8 cellular contexts compared by ENCODE assay signal in genomic region chr12:4164591-4165558, GRCh38.
DNase-seq lines count a peak whose midpoint lies in the region; ATAC-seq and TF ChIP-seq lines count a peak whose summit lies in the region.

No MANE protein-coding gene starts in this region.

- ATAC-seq in WTC11 (peak; percentile 88), left colon (peak; percentile 70), GM19328 (IDR thresholded peaks at IDR 0.05; ENCODE audit: unreplicated experiment) (no peak), GM18519 (IDR thresholded peaks at IDR 0.05; ENCODE audit: low FRiP score, unreplicated experiment) (no peak)

- H3K9me3 Mint-ChIP-seq in WTC11, result peaks cover 9% of the 10 kb centered on the region

- CTCF ChIA-PET in WTC11 (lab: Charles Lee), result interaction anchor here (0.5 to 2.3 kb wide), 11 partner anchors 9 to 865 kb away, joined by 3 to 17 read pairs (median 4); no protein-coding TSS in a partner anchor

- intact Hi-C loops in left colon (cut with DNase I, micrococcal nuclease), result no loop called here

- peaks cover 20% of the 10 kb centered on the region for H3K27me3 Mint-ChIP-seq in WTC11 (ENCODE audit: low read depth)

- peaks cover 8% of the 10 kb centered on the region for H3K36me3 Mint-ChIP-seq in WTC11

- peak overlapping the region; percentile 64 for H3K27ac Mint-ChIP-seq in WTC11

- peaks cover 40% of the 10 kb centered on the region for H3K4me1 Mint-ChIP-seq in WTC11

- POLR2A ChIA-PET in WTC11 (lab: Charles Lee), result interaction anchor here (0.6 to 2.6 kb wide), 14 partner anchors 8 to 140 kb away, joined by 3 to 13 read pairs (median 5); partner anchors contain the start of gene CCND2

- H3K4me3 Mint-ChIP-seq in WTC11, result peak overlapping the region; percentile 67

- no peak for TF ChIP-seq CTCF in WTC11 (IDR thresholded peaks at IDR 0.05)

- DNase-seq in Daoy (ENCODE audit: low read depth) (peak; percentile 91), HCEC 1CT (peak; percentile 46), WTC11 (ENCODE audit: low spot score) (peak; percentile 77), left colon (peak; percentile 39 to 58)
- peak; percentile 49 for DNase-seq in central memory CD4-positive, alpha-beta T cell
- DNase-seq in stimulated activated CD4-positive, alpha-beta T cell treated with anti-CD3 and anti-CD28 coated beads, Interleukin-2, amount 100 ng/mL, for 48 hours, result peak; percentile 51 to 57

TF ChIP-seq in WTC11, 78 proteins besides CTCF, POLR2A, EP300 and RAD21 (continues in another document):
- no peak for TF ChIP-seq AFF4 (CRISPR knock-in tag; IDR thresholded peaks at IDR 0.05; ENCODE audit: borderline replicate concordance)
- TF ChIP-seq, protein P1, sequence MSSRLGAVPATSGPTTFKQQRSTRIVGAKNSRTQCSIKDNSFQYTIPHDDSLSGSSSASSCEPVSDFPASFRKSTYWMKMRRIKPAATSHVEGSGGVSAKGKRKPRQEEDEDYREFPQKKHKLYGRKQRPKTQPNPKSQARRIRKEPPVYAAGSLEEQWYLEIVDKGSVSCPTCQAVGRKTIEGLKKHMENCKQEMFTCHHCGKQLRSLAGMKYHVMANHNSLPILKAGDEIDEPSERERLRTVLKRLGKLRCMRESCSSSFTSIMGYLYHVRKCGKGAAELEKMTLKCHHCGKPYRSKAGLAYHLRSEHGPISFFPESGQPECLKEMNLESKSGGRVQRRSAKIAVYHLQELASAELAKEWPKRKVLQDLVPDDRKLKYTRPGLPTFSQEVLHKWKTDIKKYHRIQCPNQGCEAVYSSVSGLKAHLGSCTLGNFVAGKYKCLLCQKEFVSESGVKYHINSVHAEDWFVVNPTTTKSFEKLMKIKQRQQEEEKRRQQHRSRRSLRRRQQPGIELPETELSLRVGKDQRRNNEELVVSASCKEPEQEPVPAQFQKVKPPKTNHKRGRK (CRISPR knock-in tag; IDR thresholded peaks at IDR 0.05; ENCODE audit: borderline replicate concordance), result no peak
- TF ChIP-seq ATF1 (CRISPR knock-in tag; IDR thresholded peaks at IDR 0.05), result no peak
- no peak for TF ChIP-seq GRHL2 (CRISPR knock-in tag; IDR thresholded peaks at IDR 0.05; ENCODE audit: insufficient replicate concordance, severe bottlenecking)
- no peak for TF ChIP-seq NR2C2 (CRISPR knock-in tag; IDR thresholded peaks at IDR 0.05)
- TF ChIP-seq NFYB (CRISPR knock-in tag; conservative IDR thresholded peaks at IDR 0.05; ENCODE audit: low read depth), result no peak
- peak; percentile 70; the same call in 1 of the 2 replicates for TF ChIP-seq ETV6 (CRISPR knock-in tag; IDR thresholded peaks at IDR 0.05)
- no peak for TF ChIP-seq ZNF423 (CRISPR knock-in tag; IDR thresholded peaks at IDR 0.05)
- TF ChIP-seq, protein P2, sequence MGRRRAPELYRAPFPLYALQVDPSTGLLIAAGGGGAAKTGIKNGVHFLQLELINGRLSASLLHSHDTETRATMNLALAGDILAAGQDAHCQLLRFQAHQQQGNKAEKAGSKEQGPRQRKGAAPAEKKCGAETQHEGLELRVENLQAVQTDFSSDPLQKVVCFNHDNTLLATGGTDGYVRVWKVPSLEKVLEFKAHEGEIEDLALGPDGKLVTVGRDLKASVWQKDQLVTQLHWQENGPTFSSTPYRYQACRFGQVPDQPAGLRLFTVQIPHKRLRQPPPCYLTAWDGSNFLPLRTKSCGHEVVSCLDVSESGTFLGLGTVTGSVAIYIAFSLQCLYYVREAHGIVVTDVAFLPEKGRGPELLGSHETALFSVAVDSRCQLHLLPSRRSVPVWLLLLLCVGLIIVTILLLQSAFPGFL (CRISPR knock-in tag; IDR thresholded peaks at IDR 0.05; ENCODE audit: borderline replicate concordance), result no peak
- TF ChIP-seq CREB1 (CRISPR knock-in tag; IDR thresholded peaks at IDR 0.05), result 0 out of 2 replicates have a peak, but pooled peaks have one; percentile 5
- TF ChIP-seq FOXP1 (CRISPR knock-in tag; IDR thresholded peaks at IDR 0.05; ENCODE audit: borderline replicate concordance), result peak; percentile 65; the same call in 1 of the 2 replicates
- TF ChIP-seq, protein P3, sequence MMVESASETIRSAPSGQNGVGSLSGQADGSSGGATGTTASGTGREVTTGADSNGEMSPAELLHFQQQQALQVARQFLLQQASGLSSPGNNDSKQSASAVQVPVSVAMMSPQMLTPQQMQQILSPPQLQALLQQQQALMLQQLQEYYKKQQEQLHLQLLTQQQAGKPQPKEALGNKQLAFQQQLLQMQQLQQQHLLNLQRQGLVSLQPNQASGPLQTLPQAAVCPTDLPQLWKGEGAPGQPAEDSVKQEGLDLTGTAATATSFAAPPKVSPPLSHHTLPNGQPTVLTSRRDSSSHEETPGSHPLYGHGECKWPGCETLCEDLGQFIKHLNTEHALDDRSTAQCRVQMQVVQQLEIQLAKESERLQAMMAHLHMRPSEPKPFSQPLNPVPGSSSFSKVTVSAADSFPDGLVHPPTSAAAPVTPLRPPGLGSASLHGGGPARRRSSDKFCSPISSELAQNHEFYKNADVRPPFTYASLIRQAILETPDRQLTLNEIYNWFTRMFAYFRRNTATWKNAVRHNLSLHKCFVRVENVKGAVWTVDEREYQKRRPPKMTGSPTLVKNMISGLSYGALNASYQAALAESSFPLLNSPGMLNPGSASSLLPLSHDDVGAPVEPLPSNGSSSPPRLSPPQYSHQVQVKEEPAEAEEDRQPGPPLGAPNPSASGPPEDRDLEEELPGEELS (CRISPR knock-in tag; IDR thresholded peaks at IDR 0.05), result 0 out of 2 replicates have a peak, but pooled peaks have one; percentile 39
- no peak for TF ChIP-seq MXD4 (CRISPR knock-in tag; IDR thresholded peaks at IDR 0.05; ENCODE audit: borderline replicate concordance)
- TF ChIP-seq, protein P4, sequence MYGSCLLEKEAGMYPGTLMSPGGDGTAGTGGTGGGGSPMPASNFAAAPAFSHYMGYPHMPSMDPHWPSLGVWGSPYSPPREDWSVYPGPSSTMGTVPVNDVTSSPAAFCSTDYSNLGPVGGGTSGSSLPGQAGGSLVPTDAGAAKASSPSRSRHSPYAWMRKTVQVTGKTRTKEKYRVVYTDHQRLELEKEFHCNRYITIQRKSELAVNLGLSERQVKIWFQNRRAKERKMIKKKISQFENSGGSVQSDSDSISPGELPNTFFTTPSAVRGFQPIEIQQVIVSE (CRISPR knock-in tag; IDR thresholded peaks at IDR 0.05; ENCODE audit: borderline replicate concordance), result no peak
- no peak for TF ChIP-seq SOX15 (CRISPR knock-in tag; IDR thresholded peaks at IDR 0.05)
- TF ChIP-seq ZNF219 (CRISPR knock-in tag; IDR thresholded peaks at IDR 0.05; ENCODE audit: borderline replicate concordance), result no peak
- TF ChIP-seq NFATC4 (CRISPR knock-in tag; IDR thresholded peaks at IDR 0.05), result no peak
- TF ChIP-seq, protein P5, sequence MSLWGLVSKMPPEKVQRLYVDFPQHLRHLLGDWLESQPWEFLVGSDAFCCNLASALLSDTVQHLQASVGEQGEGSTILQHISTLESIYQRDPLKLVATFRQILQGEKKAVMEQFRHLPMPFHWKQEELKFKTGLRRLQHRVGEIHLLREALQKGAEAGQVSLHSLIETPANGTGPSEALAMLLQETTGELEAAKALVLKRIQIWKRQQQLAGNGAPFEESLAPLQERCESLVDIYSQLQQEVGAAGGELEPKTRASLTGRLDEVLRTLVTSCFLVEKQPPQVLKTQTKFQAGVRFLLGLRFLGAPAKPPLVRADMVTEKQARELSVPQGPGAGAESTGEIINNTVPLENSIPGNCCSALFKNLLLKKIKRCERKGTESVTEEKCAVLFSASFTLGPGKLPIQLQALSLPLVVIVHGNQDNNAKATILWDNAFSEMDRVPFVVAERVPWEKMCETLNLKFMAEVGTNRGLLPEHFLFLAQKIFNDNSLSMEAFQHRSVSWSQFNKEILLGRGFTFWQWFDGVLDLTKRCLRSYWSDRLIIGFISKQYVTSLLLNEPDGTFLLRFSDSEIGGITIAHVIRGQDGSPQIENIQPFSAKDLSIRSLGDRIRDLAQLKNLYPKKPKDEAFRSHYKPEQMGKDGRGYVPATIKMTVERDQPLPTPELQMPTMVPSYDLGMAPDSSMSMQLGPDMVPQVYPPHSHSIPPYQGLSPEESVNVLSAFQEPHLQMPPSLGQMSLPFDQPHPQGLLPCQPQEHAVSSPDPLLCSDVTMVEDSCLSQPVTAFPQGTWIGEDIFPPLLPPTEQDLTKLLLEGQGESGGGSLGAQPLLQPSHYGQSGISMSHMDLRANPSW (CRISPR knock-in tag; conservative IDR thresholded peaks at IDR 0.05; ENCODE audit: low read depth), result no peak
- no peak for TF ChIP-seq GTF2I (CRISPR knock-in tag; conservative IDR thresholded peaks at IDR 0.05)

Comparison
In these comparisons a context has a peak if more than half of its experiments do, and no peak if none do; other contexts are left out.
1. ATAC-seq: peak in WTC11 (single experiment) and left colon (single experiment); none in GM19328 (single experiment) and GM18519 (single experiment).
2. Peak in every context shown above with its lines, with median percentiles within 50 percentile points of each other: DNase-seq.